10 cellular contexts compared by ENCODE assay signal in the genomic region with DNA sequence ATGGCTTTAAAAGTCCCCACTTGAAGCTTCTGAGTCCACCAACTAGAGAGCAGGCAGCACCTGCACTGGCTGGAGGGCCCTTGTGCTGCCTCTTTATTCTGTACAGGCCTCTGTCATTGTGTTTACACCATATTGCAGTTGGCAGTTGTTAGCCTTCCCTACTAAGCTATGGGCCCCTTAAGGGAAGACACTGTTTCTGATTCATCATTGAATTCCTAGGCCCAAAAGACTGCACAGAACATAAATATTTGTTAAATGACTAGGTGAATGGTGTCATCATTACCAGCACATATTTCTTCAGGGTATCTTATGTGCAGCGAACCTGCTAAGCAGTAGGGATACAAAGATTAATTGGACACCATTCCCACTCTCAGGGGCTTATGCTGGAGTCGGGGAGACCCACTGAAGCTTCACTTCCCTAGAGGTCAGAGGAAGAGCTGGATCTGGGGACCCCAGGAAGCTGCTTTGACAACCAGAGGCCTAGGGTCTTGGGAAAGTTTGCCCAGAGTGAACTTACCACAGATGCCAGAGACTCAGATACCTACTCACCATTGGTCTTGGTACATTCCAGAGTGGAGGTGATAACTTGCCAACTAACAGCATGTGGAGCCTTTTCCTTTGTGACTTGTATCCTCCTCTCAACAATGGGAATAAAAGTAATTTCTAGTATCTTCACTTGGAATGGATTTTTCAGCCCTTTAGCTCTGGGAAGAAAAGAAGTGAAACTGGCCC. TPM values are rescaled to one million over a fixed set of nuclear protein-coding genes. Genes with fewer than 3 reads are reported as not detected.
DNase-seq lines count a peak whose midpoint lies in the region; ATAC-seq and TF ChIP-seq lines count a peak whose summit lies in the region.
"Had no signal": no experiment of that assay in that cellular context is flagged by ENCODE, and none has a peak within 500 bp of the region (broad histone marks: within the 10 kb centered on the region; RNA-seq: fewer than 3 reads in every experiment).

No MANE protein-coding gene starts in this region.

- intact Hi-C loops in heart right ventricle (cut with DNase I): loop anchor here in 2 of 10 donors (10.0 kb wide), 1 partner anchor 113 kb away; no protein-coding TSS in a partner anchor

- no peak for TF ChIP-seq POLR2A in erythroblast (IDR thresholded peaks at IDR 0.05; ENCODE audit: low read length)

- H3K9me3 ChIP-seq in RWPE2 (ENCODE audit: severe bottlenecking): no peaks in the 10 kb centered on the region
- H3K9me3 ChIP-seq in heart right ventricle: no peaks in the 10 kb centered on the region

- H3K4me1 Mint-ChIP-seq in HFFc6 (ENCODE audit: low read depth): peaks cover 46% of the 10 kb centered on the region
- peaks cover 2 to 8% of the 10 kb centered on the region in 2 donors for H3K4me1 Mint-ChIP-seq in stimulated activated naive B cell treated with anti-CD40 and anti-IgM and Interleukin-4, amounts not matched to agents 10 μg/mL and 1 μg/mL and 100 μg/mL, for 72 hours

- H3K4me3 ChIP-seq in RWPE2 (ENCODE audit: severe bottlenecking) (no peak overlapping the region), fibroblast of villous mesenchyme (ENCODE audit: low read depth, low read length) (no peak overlapping the region), heart right ventricle (no peak overlapping the region)

- TF ChIP-seq CTCF in HFFc6 (IDR thresholded peaks at IDR 0.05) (no peak), RWPE2 (IDR thresholded peaks at IDR 0.05; ENCODE audit: poor library complexity, severe bottlenecking) (no peak), fibroblast of villous mesenchyme (IDR thresholded peaks at IDR 0.05; ENCODE audit: insufficient read depth, low read depth, low read length) (no peak), heart right ventricle (IDR thresholded peaks at IDR 0.05) (no peak)

- H3K27me3 ChIP-seq in RWPE2 (ENCODE audit: insufficient read depth, poor library complexity, severe bottlenecking) (no peaks in the 10 kb centered on the region), heart right ventricle (peaks cover 0 to 6% (median 5%) of the 10 kb centered on the region in 7 donors)

- WGBS in heart right ventricle, 2 donors: 89 to 91% methylated on average over 2 of the region's 2 CpGs

- no peaks in the 10 kb centered on the region for H3K36me3 ChIP-seq in RWPE2 (ENCODE audit: low read depth)
- H3K36me3 ChIP-seq in heart right ventricle: no peaks in the 10 kb centered on the region

- H3K27ac Mint-ChIP-seq in HFFc6: peak overlapping the region; percentile 88
- H3K27ac Mint-ChIP-seq in stimulated activated naive B cell treated with anti-CD40 and anti-IgM and Interleukin-4, amounts not matched to agents 10 μg/mL and 1 μg/mL and 100 μg/mL, for 72 hours: no peak overlapping the region
- H3K27ac Mint-ChIP-seq: T-helper 1 cell treated with Interleukin-12 subunit alpha and Interleukin-12 subunit beta and Interleukin-4 antibody, amounts not matched to agents 30 μg/mL and 1 μg/mL, for 36 hours had no signal

- peaks cover 23% of the 10 kb centered on the region for H3K4me1 ChIP-seq in RWPE2 (ENCODE audit: insufficient read depth, poor library complexity, severe bottlenecking)
- H3K4me1 ChIP-seq in heart right ventricle: no peaks in the 10 kb centered on the region

- H3K27ac ChIP-seq in RWPE2 (ENCODE audit: poor library complexity, severe bottlenecking) (peak overlapping the region; percentile 79), heart right ventricle (no peak overlapping the region)

- no peaks in the 10 kb centered on the region for H3K36me3 Mint-ChIP-seq in HFFc6 (ENCODE audit: low read depth)
- no peaks in the 10 kb centered on the region for H3K36me3 Mint-ChIP-seq in stimulated activated naive B cell treated with anti-CD40 and anti-IgM and Interleukin-4, amounts not matched to agents 10 μg/mL and 1 μg/mL and 100 μg/mL, for 72 hours

- H3K9me3 Mint-ChIP-seq in HFFc6: no peaks in the 10 kb centered on the region
- no peaks in the 10 kb centered on the region for H3K9me3 Mint-ChIP-seq in stimulated activated naive B cell treated with anti-CD40 and anti-IgM and Interleukin-4, amounts not matched to agents 10 μg/mL and 1 μg/mL and 100 μg/mL, for 72 hours
- H3K9me3 Mint-ChIP-seq: T-helper 1 cell treated with Interleukin-12 subunit alpha and Interleukin-12 subunit beta and Interleukin-4 antibody, amounts not matched to agents 30 μg/mL and 1 μg/mL, for 36 hours had no signal

- peak overlapping the region; percentile 60 for H3K4me3 Mint-ChIP-seq in HFFc6
- H3K4me3 Mint-ChIP-seq in stimulated activated naive B cell treated with anti-CD40 and anti-IgM and Interleukin-4, amounts not matched to agents 10 μg/mL and 1 μg/mL and 100 μg/mL, for 72 hours: no peak overlapping the region
- H3K4me3 Mint-ChIP-seq: T-helper 1 cell treated with Interleukin-12 subunit alpha and Interleukin-12 subunit beta and Interleukin-4 antibody, amounts not matched to agents 30 μg/mL and 1 μg/mL, for 36 hours had no signal

- ATAC-seq in RWPE2 (ENCODE audit: low read depth): peak; percentile 99
- no peak for ATAC-seq in heart right ventricle
- no peak for ATAC-seq in stimulated activated naive B cell treated with anti-CD40 and anti-IgM and Interleukin-4, amounts not matched to agents 10 μg/mL and 1 μg/mL and 100 μg/mL, for 72 hours (replicated peaks)
- no peak for ATAC-seq in HG03139 (IDR thresholded peaks at IDR 0.05; ENCODE audit: unreplicated experiment)

- no peaks in the 10 kb centered on the region; the same call in 1 of the 2 replicates for H3K27me3 Mint-ChIP-seq in HFFc6 (ENCODE audit: insufficient read depth)
- H3K27me3 Mint-ChIP-seq in stimulated activated naive B cell treated with anti-CD40 and anti-IgM and Interleukin-4, amounts not matched to agents 10 μg/mL and 1 μg/mL and 100 μg/mL, for 72 hours: peaks cover 18 to 19% of the 10 kb centered on the region in 2 donors

- DNase-seq in HFFc6: peak; percentile 94
- DNase-seq in RWPE2 (ENCODE audit: low spot score): no peak
- DNase-seq in fibroblast of villous mesenchyme (ENCODE audit: low read depth): peak; percentile 79
- no peak for DNase-seq in heart right ventricle
- DNase-seq in stimulated activated naive B cell treated with anti-CD40 and anti-IgM and Interleukin-4, amounts not matched to agents 10 μg/mL and 1 μg/mL and 100 μg/mL, for 72 hours: no peak
- no peak for DNase-seq in erythroblast (lab: John Stamatoyannopoulos, UW)
- DNase-seq: cerebellar nuclear complex, NCI-H1105 treated with DMSO at 0.1 percent for 48 hours had no signal

RNA-seq across cellular contexts. Expression of gene DDX52, which starts 28.7 kb away (rescaled TPM):
- total RNA-seq in HFFc6 (2021; fragmentation: NEBNext Ultra II Directional; extraction: Animal tissue kit (Norgen Biotek cat#: 25700)): 10 to 100 TPM; 22.4 to 29.8 (median 26.8) TPM
- 24.5 and 40.2 TPM in 2 replicates for total RNA-seq in fibroblast of villous mesenchyme
- 10 to 100 TPM; 12.7 to 18.0 (median 14.7) TPM for total RNA-seq in heart right ventricle
- 1 to 10 TPM; 7.8 to 8.0 TPM for polyA plus RNA-seq in heart right ventricle

Comparison
In these comparisons a context has a peak if more than half of its experiments do, and no peak if none do; other contexts are left out.
1. DNase-seq: peak in HFFc6 (single experiment) and fibroblast of villous mesenchyme (single experiment); none in RWPE2 (single experiment), heart right ventricle (0 of 2), stimulated activated naive B cell treated with anti-CD40 and anti-IgM and Interleukin-4, amounts not matched to agents 10 μg/mL and 1 μg/mL and 100 μg/mL, for 72 hours (single experiment) and erythroblast (0 of 2).